ENCODE assay signal across 1 cellular context in the genomic region with DNA sequence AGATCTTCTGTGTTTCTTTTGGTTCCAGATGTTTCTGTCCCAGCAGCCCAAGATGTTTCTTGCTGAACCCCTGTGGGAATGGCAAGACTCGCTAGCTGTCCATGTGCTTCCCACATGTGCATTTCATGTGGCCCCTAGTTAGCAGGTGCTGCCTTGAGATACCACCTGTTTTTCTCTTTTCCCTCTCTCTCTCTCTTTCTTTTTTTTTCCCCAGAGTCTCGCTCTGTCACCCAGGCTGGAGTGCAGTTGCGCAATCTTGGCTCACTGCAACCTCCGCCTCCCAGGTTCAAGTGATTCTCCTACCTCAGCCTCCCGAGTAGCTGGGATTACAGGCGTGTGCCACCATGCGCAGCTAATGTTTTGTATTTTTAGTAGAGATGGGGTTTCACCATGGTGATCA.
TF ChIP-seq lines count a peak whose summit lies in the region.

No MANE protein-coding gene starts in this region.

TF ChIP-seq in K562, 482 proteins besides CTCF, POLR2A, EP300 and RAD21:
- TF ChIP-seq CEBPG (CRISPR knock-in tag; IDR thresholded peaks at IDR 0.05) (peak; percentile 55; the same call in 1 of the 2 replicates), CEBPG (tag; conservative IDR thresholded peaks at IDR 0.05 in 1 of 2, IDR thresholded peaks at IDR 0.05 in 1 of 2) (peak; percentile 69 to 78), CEBPB (tag; IDR thresholded peaks at IDR 0.05) (peak; percentile 94)
